ENCODE assay signal across 1 cellular context in genomic region chr4:10672379-10672778, GRCh38.
TF ChIP-seq lines count a peak whose summit lies in the region.

No MANE protein-coding gene starts in this region.

TF ChIP-seq in GM12878, 131 proteins besides CTCF, POLR2A, EP300 and RAD21:
- TF ChIP-seq ELK1 (IDR thresholded peaks at IDR 0.05; ENCODE audit: low read depth, low read length) = no peak
- TF ChIP-seq ZNF217 (IDR thresholded peaks at IDR 0.05) = no peak
- no peak for TF ChIP-seq EGR1 (IDR thresholded peaks at IDR 0.05; ENCODE audit: borderline replicate concordance in 1 of 2, low read depth in 2 of 2, low read length in 2 of 2)
- no peak for TF ChIP-seq ZNF24 (IDR thresholded peaks at IDR 0.05)
- no peak for TF ChIP-seq IKZF2 (IDR thresholded peaks at IDR 0.05)
- no peak for TF ChIP-seq PBX3 (IDR thresholded peaks at IDR 0.05; ENCODE audit: insufficient replicate concordance, low read depth, low read length)
- no peak for TF ChIP-seq BMI1 (IDR thresholded peaks at IDR 0.05; ENCODE audit: borderline replicate concordance)
- no peak for TF ChIP-seq SIX5 (IDR thresholded peaks at IDR 0.05; ENCODE audit: low read depth, low read length, severe bottlenecking)
- TF ChIP-seq STAT3 (IDR thresholded peaks at IDR 0.05; ENCODE audit: low read depth, low read length) = no peak
- TF ChIP-seq POLR2AphosphoS5 (IDR thresholded peaks at IDR 0.05; ENCODE audit: low read length) = no peak
- TF ChIP-seq ZNF274 (IDR thresholded peaks at IDR 0.05; ENCODE audit: insufficient read depth, insufficient read length) = no peak
- no peak for TF ChIP-seq ZSCAN29 (IDR thresholded peaks at IDR 0.05)
- no peak for TF ChIP-seq RCOR1 (conservative IDR thresholded peaks at IDR 0.05; ENCODE audit: low read depth, low read length)
- TF ChIP-seq GABPA (IDR thresholded peaks at IDR 0.05; ENCODE audit: low read depth) = no peak
- no peak for TF ChIP-seq TCF7 (IDR thresholded peaks at IDR 0.05; ENCODE audit: borderline replicate concordance)
- TF ChIP-seq POU2F2 (IDR thresholded peaks at IDR 0.05; ENCODE audit: borderline replicate concordance, low read depth, low read length) = no peak
- no peak for TF ChIP-seq BCLAF1 (IDR thresholded peaks at IDR 0.05)
- TF ChIP-seq RELB (IDR thresholded peaks at IDR 0.05; ENCODE audit: low read depth) = no peak
